1 cellular context compared by ENCODE assay signal in the genomic region with DNA sequence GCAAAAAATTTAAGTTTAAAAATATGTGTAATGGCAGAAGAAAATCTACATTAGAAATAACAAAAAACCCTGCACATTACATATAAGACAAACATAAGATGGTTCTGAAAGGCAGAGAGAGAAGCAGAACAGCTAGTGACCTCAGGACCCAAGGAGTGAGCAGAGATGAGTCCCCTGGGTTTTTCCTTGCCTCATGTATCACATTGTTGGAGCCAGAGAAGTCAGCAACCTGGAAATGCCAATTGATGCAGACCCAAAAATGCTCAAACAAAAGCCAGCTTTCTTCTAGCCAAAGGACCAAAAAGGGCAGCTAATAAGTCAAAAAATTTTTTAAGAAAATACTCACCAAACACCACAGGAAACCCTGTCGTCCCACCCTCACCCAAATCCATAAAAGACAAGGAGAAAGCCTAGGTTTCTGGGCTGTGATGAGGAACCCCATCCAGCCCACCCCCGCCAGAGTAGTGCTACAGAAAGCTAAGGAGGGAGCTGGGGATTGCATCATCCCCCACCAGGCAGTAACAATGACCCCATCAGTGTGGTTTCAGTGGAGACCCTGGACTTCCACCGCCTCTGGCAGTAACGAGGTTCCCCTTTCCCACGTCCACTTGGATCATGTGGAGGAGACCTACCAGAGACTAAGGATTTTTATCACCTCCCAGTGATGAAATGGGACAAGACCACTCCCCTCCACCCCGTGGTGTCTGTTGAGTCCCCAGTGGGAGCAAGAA.
TF ChIP-seq lines count a peak whose summit lies in the region.

No MANE protein-coding gene starts in this region.

TF ChIP-seq in K562, 482 proteins besides CTCF, POLR2A, EP300 and RAD21 (continued from another document and continues in another):
- TF ChIP-seq, protein P1, sequence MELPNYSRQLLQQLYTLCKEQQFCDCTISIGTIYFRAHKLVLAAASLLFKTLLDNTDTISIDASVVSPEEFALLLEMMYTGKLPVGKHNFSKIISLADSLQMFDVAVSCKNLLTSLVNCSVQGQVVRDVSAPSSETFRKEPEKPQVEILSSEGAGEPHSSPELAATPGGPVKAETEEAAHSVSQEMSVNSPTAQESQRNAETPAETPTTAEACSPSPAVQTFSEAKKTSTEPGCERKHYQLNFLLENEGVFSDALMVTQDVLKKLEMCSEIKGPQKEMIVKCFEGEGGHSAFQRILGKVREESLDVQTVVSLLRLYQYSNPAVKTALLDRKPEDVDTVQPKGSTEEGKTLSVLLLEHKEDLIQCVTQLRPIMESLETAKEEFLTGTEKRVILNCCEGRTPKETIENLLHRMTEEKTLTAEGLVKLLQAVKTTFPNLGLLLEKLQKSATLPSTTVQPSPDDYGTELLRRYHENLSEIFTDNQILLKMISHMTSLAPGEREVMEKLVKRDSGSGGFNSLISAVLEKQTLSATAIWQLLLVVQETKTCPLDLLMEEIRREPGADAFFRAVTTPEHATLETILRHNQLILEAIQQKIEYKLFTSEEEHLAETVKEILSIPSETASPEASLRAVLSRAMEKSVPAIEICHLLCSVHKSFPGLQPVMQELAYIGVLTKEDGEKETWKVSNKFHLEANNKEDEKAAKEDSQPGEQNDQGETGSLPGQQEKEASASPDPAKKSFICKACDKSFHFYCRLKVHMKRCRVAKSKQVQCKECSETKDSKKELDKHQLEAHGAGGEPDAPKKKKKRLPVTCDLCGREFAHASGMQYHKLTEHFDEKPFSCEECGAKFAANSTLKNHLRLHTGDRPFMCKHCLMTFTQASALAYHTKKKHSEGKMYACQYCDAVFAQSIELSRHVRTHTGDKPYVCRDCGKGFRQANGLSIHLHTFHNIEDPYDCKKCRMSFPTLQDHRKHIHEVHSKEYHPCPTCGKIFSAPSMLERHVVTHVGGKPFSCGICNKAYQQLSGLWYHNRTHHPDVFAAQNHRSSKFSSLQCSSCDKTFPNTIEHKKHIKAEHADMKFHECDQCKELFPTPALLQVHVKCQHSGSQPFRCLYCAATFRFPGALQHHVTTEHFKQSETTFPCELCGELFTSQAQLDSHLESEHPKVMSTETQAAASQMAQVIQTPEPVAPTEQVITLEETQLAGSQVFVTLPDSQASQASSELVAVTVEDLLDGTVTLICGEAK (IDR thresholded peaks at IDR 0.05): no peak
- TF ChIP-seq, protein P1 (CRISPR knock-in tag; IDR thresholded peaks at IDR 0.05): no peak
- TF ChIP-seq ZNF347 (CRISPR knock-in tag; IDR thresholded peaks at IDR 0.05; ENCODE audit: low read depth) (no peak), STAT5B (CRISPR knock-in tag; IDR thresholded peaks at IDR 0.05) (no peak), TEAD2 (tag; IDR thresholded peaks at IDR 0.05) (no peak), CEBPG (CRISPR knock-in tag; IDR thresholded peaks at IDR 0.05) (peak; percentile 75), CEBPG (tag; conservative IDR thresholded peaks at IDR 0.05 in 1 of 2, IDR thresholded peaks at IDR 0.05 in 1 of 2) (peak in 1 of 2 experiments; percentile 71; a peak in 2 of 4 replicates), ZNF830 (CRISPR knock-in tag; IDR thresholded peaks at IDR 0.05) (no peak), LARP7 (IDR thresholded peaks at IDR 0.05) (no peak), RNF2 (IDR thresholded peaks at IDR 0.05) (no peak), JUND (IDR thresholded peaks at IDR 0.05; ENCODE audit: borderline replicate concordance, low read depth, low read length) (peak; percentile 30; the same call in 1 of the 2 replicates), JUND (tag; IDR thresholded peaks at IDR 0.05; ENCODE audit: borderline replicate concordance, low read depth, low read length) (no peak), ILK (tag; IDR thresholded peaks at IDR 0.05; ENCODE audit: borderline replicate concordance, low read depth) (no peak), TAL1 (IDR thresholded peaks at IDR 0.05) (no peak), TAF9B (IDR thresholded peaks at IDR 0.05; ENCODE audit: partially characterized antibody) (no peak), FOS (IDR thresholded peaks at IDR 0.05; ENCODE audit: extremely low read depth, insufficient read length) (no peak), CTBP1 (IDR thresholded peaks at IDR 0.05; ENCODE audit: borderline replicate concordance) (no peak), MYC (IDR thresholded peaks at IDR 0.05; ENCODE audit: low read depth, low read length) (no peak), MYC (CRISPR knock-in tag; IDR thresholded peaks at IDR 0.05; ENCODE audit: borderline replicate concordance, low read depth) (no peak), SMAD2 (IDR thresholded peaks at IDR 0.05; ENCODE audit: low read depth, low read length) (no peak), BACH1 (tag; IDR thresholded peaks at IDR 0.05) (no peak), U2AF1 (optimal IDR thresholded peaks at IDR 0.05; ENCODE audit: low read depth, low read length) (no peak), PTRF (tag; IDR thresholded peaks at IDR 0.05) (no peak), KDM5B (IDR thresholded peaks at IDR 0.05; ENCODE audit: insufficient replicate concordance, low read depth, low read length) (no peak), MEIS2 (IDR thresholded peaks at IDR 0.05; ENCODE audit: partially characterized antibody) (no peak), RCOR1 (IDR thresholded peaks at IDR 0.05; ENCODE audit: borderline replicate concordance in 1 of 2, low read depth in 2 of 2, low read length in 2 of 2) (no peak), ATF1 (CRISPR knock-in tag; IDR thresholded peaks at IDR 0.05) (no peak), ATF1 (tag; IDR thresholded peaks at IDR 0.05) (no peak), CEBPB (tag; IDR thresholded peaks at IDR 0.05) (peak; percentile 53), EP400 (IDR thresholded peaks at IDR 0.05) (no peak), RFX5 (IDR thresholded peaks at IDR 0.05; ENCODE audit: low read depth, low read length) (no peak), ATF7 (IDR thresholded peaks at IDR 0.05) (0 out of 2 replicates have a peak, but pooled peaks have one; percentile 15), ZNF586 (CRISPR knock-in tag; conservative IDR thresholded peaks at IDR 0.05) (no peak), SIN3B (IDR thresholded peaks at IDR 0.05; ENCODE audit: low read depth) (no peak)
- TF ChIP-seq, protein P2, sequence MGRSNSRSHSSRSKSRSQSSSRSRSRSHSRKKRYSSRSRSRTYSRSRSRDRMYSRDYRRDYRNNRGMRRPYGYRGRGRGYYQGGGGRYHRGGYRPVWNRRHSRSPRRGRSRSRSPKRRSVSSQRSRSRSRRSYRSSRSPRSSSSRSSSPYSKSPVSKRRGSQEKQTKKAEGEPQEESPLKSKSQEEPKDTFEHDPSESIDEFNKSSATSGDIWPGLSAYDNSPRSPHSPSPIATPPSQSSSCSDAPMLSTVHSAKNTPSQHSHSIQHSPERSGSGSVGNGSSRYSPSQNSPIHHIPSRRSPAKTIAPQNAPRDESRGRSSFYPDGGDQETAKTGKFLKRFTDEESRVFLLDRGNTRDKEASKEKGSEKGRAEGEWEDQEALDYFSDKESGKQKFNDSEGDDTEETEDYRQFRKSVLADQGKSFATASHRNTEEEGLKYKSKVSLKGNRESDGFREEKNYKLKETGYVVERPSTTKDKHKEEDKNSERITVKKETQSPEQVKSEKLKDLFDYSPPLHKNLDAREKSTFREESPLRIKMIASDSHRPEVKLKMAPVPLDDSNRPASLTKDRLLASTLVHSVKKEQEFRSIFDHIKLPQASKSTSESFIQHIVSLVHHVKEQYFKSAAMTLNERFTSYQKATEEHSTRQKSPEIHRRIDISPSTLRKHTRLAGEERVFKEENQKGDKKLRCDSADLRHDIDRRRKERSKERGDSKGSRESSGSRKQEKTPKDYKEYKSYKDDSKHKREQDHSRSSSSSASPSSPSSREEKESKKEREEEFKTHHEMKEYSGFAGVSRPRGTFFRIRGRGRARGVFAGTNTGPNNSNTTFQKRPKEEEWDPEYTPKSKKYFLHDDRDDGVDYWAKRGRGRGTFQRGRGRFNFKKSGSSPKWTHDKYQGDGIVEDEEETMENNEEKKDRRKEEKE (IDR thresholded peaks at IDR 0.05; ENCODE audit: borderline replicate concordance in 1 of 2, control insufficient read depth in 1 of 2, low read depth in 2 of 2, low read length in 1 of 2): no peak
- TF ChIP-seq, protein P3, sequence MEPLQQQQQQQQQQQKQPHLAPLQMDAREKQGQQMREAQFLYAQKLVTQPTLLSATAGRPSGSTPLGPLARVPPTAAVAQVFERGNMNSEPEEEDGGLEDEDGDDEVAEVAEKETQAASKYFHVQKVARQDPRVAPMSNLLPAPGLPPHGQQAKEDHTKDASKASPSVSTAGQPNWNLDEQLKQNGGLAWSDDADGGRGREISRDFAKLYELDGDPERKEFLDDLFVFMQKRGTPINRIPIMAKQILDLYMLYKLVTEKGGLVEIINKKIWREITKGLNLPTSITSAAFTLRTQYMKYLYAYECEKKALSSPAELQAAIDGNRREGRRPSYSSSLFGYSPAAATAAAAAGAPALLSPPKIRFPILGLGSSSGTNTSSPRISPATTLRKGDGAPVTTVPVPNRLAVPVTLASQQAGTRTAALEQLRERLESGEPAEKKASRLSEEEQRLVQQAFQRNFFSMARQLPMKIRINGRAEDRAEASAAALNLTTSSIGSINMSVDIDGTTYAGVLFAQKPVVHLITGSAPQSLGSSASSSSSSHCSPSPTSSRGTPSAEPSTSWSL (CRISPR knock-in tag; IDR thresholded peaks at IDR 0.05; ENCODE audit: borderline replicate concordance): no peak
- TF ChIP-seq, protein P4, sequence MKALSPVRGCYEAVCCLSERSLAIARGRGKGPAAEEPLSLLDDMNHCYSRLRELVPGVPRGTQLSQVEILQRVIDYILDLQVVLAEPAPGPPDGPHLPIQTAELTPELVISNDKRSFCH (CRISPR knock-in tag; IDR thresholded peaks at IDR 0.05): no peak
- TF ChIP-seq, protein P4 (tag; IDR thresholded peaks at IDR 0.05): no peak
- TF ChIP-seq, protein P5, sequence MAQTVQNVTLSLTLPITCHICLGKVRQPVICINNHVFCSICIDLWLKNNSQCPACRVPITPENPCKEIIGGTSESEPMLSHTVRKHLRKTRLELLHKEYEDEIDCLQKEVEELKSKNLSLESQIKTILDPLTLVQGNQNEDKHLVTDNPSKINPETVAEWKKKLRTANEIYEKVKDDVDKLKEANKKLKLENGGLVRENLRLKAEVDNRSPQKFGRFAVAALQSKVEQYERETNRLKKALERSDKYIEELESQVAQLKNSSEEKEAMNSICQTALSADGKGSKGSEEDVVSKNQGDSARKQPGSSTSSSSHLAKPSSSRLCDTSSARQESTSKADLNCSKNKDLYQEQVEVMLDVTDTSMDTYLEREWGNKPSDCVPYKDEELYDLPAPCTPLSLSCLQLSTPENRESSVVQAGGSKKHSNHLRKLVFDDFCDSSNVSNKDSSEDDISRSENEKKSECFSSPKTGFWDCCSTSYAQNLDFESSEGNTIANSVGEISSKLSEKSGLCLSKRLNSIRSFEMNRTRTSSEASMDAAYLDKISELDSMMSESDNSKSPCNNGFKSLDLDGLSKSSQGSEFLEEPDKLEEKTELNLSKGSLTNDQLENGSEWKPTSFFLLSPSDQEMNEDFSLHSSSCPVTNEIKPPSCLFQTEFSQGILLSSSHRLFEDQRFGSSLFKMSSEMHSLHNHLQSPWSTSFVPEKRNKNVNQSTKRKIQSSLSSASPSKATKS (CRISPR knock-in tag; IDR thresholded peaks at IDR 0.05): no peak
- TF ChIP-seq, protein P6, sequence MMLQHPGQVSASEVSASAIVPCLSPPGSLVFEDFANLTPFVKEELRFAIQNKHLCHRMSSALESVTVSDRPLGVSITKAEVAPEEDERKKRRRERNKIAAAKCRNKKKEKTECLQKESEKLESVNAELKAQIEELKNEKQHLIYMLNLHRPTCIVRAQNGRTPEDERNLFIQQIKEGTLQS (IDR thresholded peaks at IDR 0.05): peak; percentile 86
- TF ChIP-seq, protein P6 (CRISPR knock-in tag; conservative IDR thresholded peaks at IDR 0.05): no peak
- TF ChIP-seq, protein P7, sequence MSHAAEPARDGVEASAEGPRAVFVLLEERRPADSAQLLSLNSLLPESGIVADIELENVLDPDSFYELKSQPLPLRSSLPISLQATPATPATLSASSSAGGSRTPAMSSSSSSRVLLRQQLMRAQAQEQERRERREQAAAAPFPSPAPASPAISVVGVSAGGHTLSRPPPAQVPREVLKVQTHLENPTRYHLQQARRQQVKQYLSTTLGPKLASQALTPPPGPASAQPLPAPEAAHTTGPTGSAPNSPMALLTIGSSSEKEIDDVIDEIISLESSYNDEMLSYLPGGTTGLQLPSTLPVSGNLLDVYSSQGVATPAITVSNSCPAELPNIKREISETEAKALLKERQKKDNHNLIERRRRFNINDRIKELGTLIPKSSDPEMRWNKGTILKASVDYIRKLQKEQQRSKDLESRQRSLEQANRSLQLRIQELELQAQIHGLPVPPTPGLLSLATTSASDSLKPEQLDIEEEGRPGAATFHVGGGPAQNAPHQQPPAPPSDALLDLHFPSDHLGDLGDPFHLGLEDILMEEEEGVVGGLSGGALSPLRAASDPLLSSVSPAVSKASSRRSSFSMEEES (CRISPR knock-in tag; IDR thresholded peaks at IDR 0.05): no peak
- TF ChIP-seq, protein P8, sequence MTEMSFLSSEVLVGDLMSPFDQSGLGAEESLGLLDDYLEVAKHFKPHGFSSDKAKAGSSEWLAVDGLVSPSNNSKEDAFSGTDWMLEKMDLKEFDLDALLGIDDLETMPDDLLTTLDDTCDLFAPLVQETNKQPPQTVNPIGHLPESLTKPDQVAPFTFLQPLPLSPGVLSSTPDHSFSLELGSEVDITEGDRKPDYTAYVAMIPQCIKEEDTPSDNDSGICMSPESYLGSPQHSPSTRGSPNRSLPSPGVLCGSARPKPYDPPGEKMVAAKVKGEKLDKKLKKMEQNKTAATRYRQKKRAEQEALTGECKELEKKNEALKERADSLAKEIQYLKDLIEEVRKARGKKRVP (CRISPR knock-in tag; IDR thresholded peaks at IDR 0.05): peak; percentile 49; the same call in 1 of the 2 replicates
